Comparison of ENCODE assay signal across 26 cellular contexts in genomic region chr2:102792538-102793208, GRCh38. TPM values are rescaled to one million over a fixed set of nuclear protein-coding genes. Genes with fewer than 3 reads are reported as not detected.
DNase-seq lines count a peak whose midpoint lies in the region; ATAC-seq and TF ChIP-seq lines count a peak whose summit lies in the region.
"Had no signal": no experiment of that assay in that cellular context is flagged by ENCODE, and none has a peak within 500 bp of the region (broad histone marks: within the 10 kb centered on the region; RNA-seq: fewer than 3 reads in every experiment).

No MANE protein-coding gene starts in this region.

- no peak overlapping the region for H2AFZ ChIP-seq in osteoblast (ENCODE audit: low read length)
- H2AFZ ChIP-seq: GM23248, PC-9 had no signal

- no peaks in the 10 kb centered on the region for H3K27me3 Mint-ChIP-seq in activated naive CD4-positive, alpha-beta T cell treated with anti-CD3 and anti-CD28 coated beads, Interleukin-2, amount 10 ng/mL, durations not matched to agents 7 days and 5 days
- H3K27me3 Mint-ChIP-seq: activated B cell treated with CpG ODN at 0.5 μM for 24 hours; activated CD8-positive, alpha-beta memory T cell treated with anti-CD3 and anti-CD28 coated beads, Interleukin-2, amount 10 ng/mL, durations not matched to agents 7 days and 5 days; IgD-negative memory B cell had no signal

- H3K27me3 ChIP-seq in osteoblast (ENCODE audit: insufficient read depth, low read length): no peaks in the 10 kb centered on the region
- no peaks in the 10 kb centered on the region for H3K27me3 ChIP-seq in lower lobe of right lung (ENCODE audit: low read depth)
- H3K27me3 ChIP-seq: breast epithelium, colonic mucosa, tibial artery had no signal

- H3K27ac Mint-ChIP-seq in activated naive CD4-positive, alpha-beta T cell treated with anti-CD3 and anti-CD28 coated beads, Interleukin-2, amount 10 ng/mL, durations not matched to agents 7 days and 5 days: no peak overlapping the region
- H3K27ac Mint-ChIP-seq: activated B cell treated with CpG ODN at 0.5 μM for 24 hours; activated CD8-positive, alpha-beta memory T cell treated with anti-CD3 and anti-CD28 coated beads, Interleukin-2, amount 10 ng/mL, durations not matched to agents 7 days and 5 days; activated naive CD4-positive, alpha-beta T cell treated with anti-CD3 and anti-CD28 coated beads for 36 hours; IgD-negative memory B cell had no signal

- H3K9me3 Mint-ChIP-seq in activated naive CD4-positive, alpha-beta T cell treated with anti-CD3 and anti-CD28 coated beads, Interleukin-2, amount 10 ng/mL, durations not matched to agents 7 days and 5 days: peaks cover 2% of the 10 kb centered on the region

- H3K4me3 ChIP-seq in osteoblast (ENCODE audit: insufficient read depth, low read length): no peak overlapping the region
- H3K4me3 ChIP-seq in lower lobe of right lung: no peak overlapping the region
- H3K4me3 ChIP-seq: breast epithelium, colonic mucosa, GM23248, PC-9, tibial artery had no signal

- intact Hi-C loops in lower lobe of right lung (cut with DNase I): no loop called here

- DNase-seq in NCI-H2171 treated with DMSO at 0.1 percent for 48 hours (lab: John Stamatoyannopoulos, UW) (peak; percentile 63), NCI-H2171 (lab: John Stamatoyannopoulos, UW) (no peak), NCI-H524 (lab: John Stamatoyannopoulos, UW) (peak; percentile 49 to 67), cerebellar cortex (ENCODE audit: low spot score) (peak; percentile 68), osteoblast (ENCODE audit: insufficient read length, low spot score, missing footprints) (peak; percentile 27), nucleus accumbens (lab: John Stamatoyannopoulos, UW) (no peak), lower lobe of right lung (no peak)
- no peak for DNase-seq in activated naive CD4-positive, alpha-beta T cell treated with anti-CD3 and anti-CD28 coated beads, Interleukin-2, amount 10 ng/mL, durations not matched to agents 7 days and 5 days
- DNase-seq: 8988T; activated B cell treated with CpG ODN at 0.5 μM for 24 hours; activated CD8-positive, alpha-beta memory T cell treated with anti-CD3 and anti-CD28 coated beads, Interleukin-2, amount 10 ng/mL, durations not matched to agents 7 days and 5 days; activated naive CD4-positive, alpha-beta T cell treated with anti-CD3 and anti-CD28 coated beads for 36 hours; colonic mucosa; effector memory CD4-positive, alpha-beta T cell; erythroblast; GM23248; mesendoderm; NCI-H1105 treated with DMSO at 0.1 percent for 48 hours; NCI-H2029; NCI-H345; PC-9; SHP77; T-helper 9 cell; tibial artery had no signal

- H3K79me2 ChIP-seq in osteoblast (ENCODE audit: insufficient read depth, low read length): no peaks in the 10 kb centered on the region

- H3K4me1 ChIP-seq in osteoblast (ENCODE audit: insufficient read depth, low read length): no peaks in the 10 kb centered on the region
- H3K4me1 ChIP-seq in lower lobe of right lung: no peaks in the 10 kb centered on the region
- H3K4me1 ChIP-seq: breast epithelium, colonic mucosa had no signal

- H3K4me1 Mint-ChIP-seq in activated naive CD4-positive, alpha-beta T cell treated with anti-CD3 and anti-CD28 coated beads, Interleukin-2, amount 10 ng/mL, durations not matched to agents 7 days and 5 days: no peaks in the 10 kb centered on the region
- H3K4me1 Mint-ChIP-seq: activated B cell treated with CpG ODN at 0.5 μM for 24 hours; activated CD8-positive, alpha-beta memory T cell treated with anti-CD3 and anti-CD28 coated beads, Interleukin-2, amount 10 ng/mL, durations not matched to agents 7 days and 5 days had no signal

- no peak overlapping the region for H3K27ac ChIP-seq in osteoblast (ENCODE audit: low read depth, low read length)
- no peak overlapping the region for H3K27ac ChIP-seq in lower lobe of right lung
- H3K27ac ChIP-seq: breast epithelium, colonic mucosa, GM23248, PC-9, tibial artery had no signal

- H3K36me3 ChIP-seq in osteoblast (ENCODE audit: insufficient read depth, low read length): no peaks in the 10 kb centered on the region
- no peaks in the 10 kb centered on the region for H3K36me3 ChIP-seq in lower lobe of right lung
- H3K36me3 ChIP-seq: breast epithelium, colonic mucosa, tibial artery had no signal

- H4K20me1 ChIP-seq in osteoblast (ENCODE audit: insufficient read depth, low read length): no peaks in the 10 kb centered on the region

- no peak overlapping the region for H3K4me2 ChIP-seq in osteoblast (ENCODE audit: insufficient read depth, low read length)
- H3K4me2 ChIP-seq: PC-9 had no signal

- H3K4me3 Mint-ChIP-seq in activated naive CD4-positive, alpha-beta T cell treated with anti-CD3 and anti-CD28 coated beads, Interleukin-2, amount 10 ng/mL, durations not matched to agents 7 days and 5 days: no peak overlapping the region
- H3K4me3 Mint-ChIP-seq: activated B cell treated with CpG ODN at 0.5 μM for 24 hours; activated CD8-positive, alpha-beta memory T cell treated with anti-CD3 and anti-CD28 coated beads, Interleukin-2, amount 10 ng/mL, durations not matched to agents 7 days and 5 days; activated naive CD4-positive, alpha-beta T cell treated with anti-CD3 and anti-CD28 coated beads for 36 hours; IgD-negative memory B cell had no signal

- CTCF ChIA-PET in activated naive CD4-positive, alpha-beta T cell treated with anti-CD3 and anti-CD28 coated beads, Interleukin-2, amount 10 ng/mL, durations not matched to agents 7 days and 5 days (lab: Charles Lee): interaction anchor here (1.0 kb wide), 1 partner anchor 31 kb away, joined by 3 read pairs; the partner anchor contains the start of gene TMEM182

- ATAC-seq in lower lobe of right lung: no peak
- ATAC-seq: activated CD8-positive, alpha-beta memory T cell treated with anti-CD3 and anti-CD28 coated beads, Interleukin-2, amount 10 ng/mL, durations not matched to agents 7 days and 5 days had no signal

- TF ChIP-seq CTCF in osteoblast (IDR thresholded peaks at IDR 0.05; ENCODE audit: extremely low read depth, low read depth, low read length) (no peak), lower lobe of right lung (IDR thresholded peaks at IDR 0.05) (no peak)

- H3K9me3 ChIP-seq in osteoblast (ENCODE audit: low read depth, low read length) (no peaks in the 10 kb centered on the region), lower lobe of right lung (no peaks in the 10 kb centered on the region)
- H3K9me3 ChIP-seq: breast epithelium, colonic mucosa, tibial artery had no signal

- no peaks in the 10 kb centered on the region for H3K36me3 Mint-ChIP-seq in activated naive CD4-positive, alpha-beta T cell treated with anti-CD3 and anti-CD28 coated beads, Interleukin-2, amount 10 ng/mL, durations not matched to agents 7 days and 5 days
- H3K36me3 Mint-ChIP-seq: activated CD8-positive, alpha-beta memory T cell treated with anti-CD3 and anti-CD28 coated beads, Interleukin-2, amount 10 ng/mL, durations not matched to agents 7 days and 5 days had no signal

RNA-seq across cellular contexts. Expression of gene TMEM182, which starts 30.8 kb away (rescaled TPM):
- total RNA-seq in osteoblast (1.4 and 2.7 TPM in 2 replicates), lower lobe of right lung (3.7 TPM)

Comparison
In these comparisons a context has a peak if more than half of its experiments do, and no peak if none do; other contexts are left out.
1. DNase-seq: peak in NCI-H2171 treated with DMSO at 0.1 percent for 48 hours (single experiment), NCI-H524 (2 of 2), cerebellar cortex (single experiment) and osteoblast (single experiment); none in NCI-H2171 (single experiment), activated naive CD4-positive, alpha-beta T cell treated with anti-CD3 and anti-CD28 coated beads, Interleukin-2, amount 10 ng/mL, durations not matched to agents 7 days and 5 days (single experiment), nucleus accumbens (0 of 56) and lower lobe of right lung (single experiment).